Comparison of ENCODE assay signal across 1 cellular context in genomic region chr2:69053416-69053965, GRCh38.
TF ChIP-seq lines count a peak whose summit lies in the region.

No MANE protein-coding gene starts in this region.

TF ChIP-seq in SK-N-SH, 30 proteins besides CTCF, POLR2A, EP300 and RAD21 (continued from another document):
- no peak for TF ChIP-seq USF1 (IDR thresholded peaks at IDR 0.05; ENCODE audit: borderline replicate concordance, low read depth)
- TF ChIP-seq RCOR1 (IDR thresholded peaks at IDR 0.05; ENCODE audit: low read length), result no peak
- no peak for TF ChIP-seq TAF1 (IDR thresholded peaks at IDR 0.05; ENCODE audit: borderline replicate concordance, low read depth, low read length)
- no peak for TF ChIP-seq ZBTB33 (IDR thresholded peaks at IDR 0.05; ENCODE audit: borderline replicate concordance, low read depth)
- no peak for TF ChIP-seq MXI1 (IDR thresholded peaks at IDR 0.05; ENCODE audit: low read depth, low read length)
- no peak for TF ChIP-seq FOXM1 (IDR thresholded peaks at IDR 0.05; ENCODE audit: low read depth)
- TF ChIP-seq USF2 (IDR thresholded peaks at IDR 0.05; ENCODE audit: borderline replicate concordance, low read depth, low read length), result no peak
- no peak for TF ChIP-seq CHD2 (IDR thresholded peaks at IDR 0.05; ENCODE audit: low read length, partially characterized antibody)
- no peak for TF ChIP-seq NFIC (IDR thresholded peaks at IDR 0.05; ENCODE audit: borderline replicate concordance)
